In the genomic region with DNA sequence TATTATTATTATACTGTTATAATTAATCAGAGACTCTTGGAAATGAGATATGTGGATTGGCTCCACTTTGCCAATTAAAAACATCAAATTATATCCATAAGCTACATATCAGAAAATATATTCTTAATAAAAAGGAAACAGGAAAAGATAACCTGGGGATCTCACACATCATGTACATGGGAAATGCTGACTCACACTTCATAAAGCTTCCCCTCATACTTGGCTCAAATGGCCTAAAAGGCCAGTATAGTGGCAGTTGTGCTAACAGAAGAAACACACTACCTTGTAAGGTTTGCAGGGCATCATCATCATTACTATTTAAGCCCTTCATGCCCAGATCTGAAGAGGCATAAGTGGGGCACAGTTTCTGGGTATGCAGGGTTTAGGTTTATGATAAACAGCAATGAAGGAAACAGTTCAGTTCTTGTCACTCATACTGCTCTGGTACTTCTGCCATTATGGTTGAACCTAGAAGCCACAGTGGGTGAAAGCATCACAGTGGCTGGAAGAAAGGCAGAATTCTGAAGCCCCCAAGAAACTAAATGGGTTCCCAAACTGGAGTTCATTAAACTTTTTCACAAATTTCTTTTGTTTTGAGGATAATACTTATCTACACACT, we compare ENCODE assay signal across 23 cellular contexts.
DNase-seq lines count a peak whose midpoint lies in the region; ATAC-seq and TF ChIP-seq lines count a peak whose summit lies in the region.
"Had no signal": no experiment of that assay in that cellular context is flagged by ENCODE, and none has a peak within 500 bp of the region (broad histone marks: within the 10 kb centered on the region; RNA-seq: fewer than 3 reads in every experiment).

No MANE protein-coding gene starts in this region.

- H3K9me3 Mint-ChIP-seq in activated T-helper 2 cell treated with anti-CD3 and anti-CD28 coated beads, Interferon-gamma antibody, Interleukin-2, Interleukin-4, amounts not matched to agents 10 μg/mL and 5 μg/mL and 100 μg/mL, durations not matched to agents 14 hours and 24 hours and 36 hours, result no peaks in the 10 kb centered on the region

- no peaks in the 10 kb centered on the region for H3K27me3 ChIP-seq in ACC112 (ENCODE audit: insufficient read depth, low read length)
- H3K27me3 ChIP-seq in GM23248 (replicated peaks; ENCODE audit: insufficient read depth), result no peaks in the 10 kb centered on the region
- H3K27me3 ChIP-seq: gastrocnemius medialis, right atrium auricular region had no signal

- H3K9me2 ChIP-seq in GM23248 (ENCODE audit: insufficient read depth), result no peaks in the 10 kb centered on the region

- no peak overlapping the region for H3K4me2 ChIP-seq in GM23248 (ENCODE audit: unreplicated experiment)

- H3K27me3 Mint-ChIP-seq in activated T-helper 2 cell treated with anti-CD3 and anti-CD28 coated beads, Interferon-gamma antibody, Interleukin-2, Interleukin-4, amounts not matched to agents 10 μg/mL and 5 μg/mL and 100 μg/mL, durations not matched to agents 14 hours and 24 hours and 36 hours (ENCODE audit: low read depth), result no peaks in the 10 kb centered on the region

- TF ChIP-seq CTCF in epithelial cell of esophagus (IDR thresholded peaks at IDR 0.05; ENCODE audit: insufficient read depth, low read depth, low read length, missing control alignments), result no peak

- no peaks in the 10 kb centered on the region for H3K9me3 ChIP-seq in GM23248 (ENCODE audit: low read depth)
- H3K9me3 ChIP-seq: Caco-2, gastrocnemius medialis, right atrium auricular region had no signal

- H3K27ac Mint-ChIP-seq in activated T-helper 2 cell treated with anti-CD3 and anti-CD28 coated beads, Interferon-gamma antibody, Interleukin-2, Interleukin-4, amounts not matched to agents 10 μg/mL and 5 μg/mL and 100 μg/mL, durations not matched to agents 14 hours and 24 hours and 36 hours, result peak overlapping the region; percentile 58

- peak; percentile 10 for DNase-seq in GM23248
- DNase-seq in activated T-helper 2 cell treated with anti-CD3 and anti-CD28 coated beads, Interferon-gamma antibody, Interleukin-2, Interleukin-4, amounts not matched to agents 10 μg/mL and 5 μg/mL and 100 μg/mL, durations not matched to agents 14 hours and 24 hours and 36 hours (ENCODE audit: low spot score), result no peak
- peak; percentile 9 for DNase-seq in epithelial cell of esophagus (ENCODE audit: low read depth)
- DNase-seq in foreskin melanocyte, result no peak
- no peak for DNase-seq in NCI-H774 (lab: John Stamatoyannopoulos, UW)
- DNase-seq: activated CD4-positive, CD25-positive, alpha-beta regulatory T cell treated with anti-CD3 and anti-CD28 coated beads, Interleukin-2, amount 50 U/mL, for 72 hours; activated CD8-positive, alpha-beta memory T cell treated with anti-CD3 and anti-CD28 coated beads for 24 hours; activated naive CD4-positive, alpha-beta T cell; C1 segment of cervical spinal cord; Caco-2; DMS79 treated with DMSO at 0.1 percent for 48 hours; effector memory CD4-positive, alpha-beta T cell; gastrocnemius medialis; NCI-H446; stimulated activated CD4-positive, alpha-beta T cell treated with anti-CD3 and anti-CD28 coated beads, Interleukin-2, amount 100 ng/mL, for 24 hours; T-helper 1 cell; trophoblast cell had no signal

- H3F3A ChIP-seq in GM23248 (ENCODE audit: insufficient read depth), result no peaks in the 10 kb centered on the region

- H3K36me3 Mint-ChIP-seq in activated T-helper 2 cell treated with anti-CD3 and anti-CD28 coated beads, Interferon-gamma antibody, Interleukin-2, Interleukin-4, amounts not matched to agents 10 μg/mL and 5 μg/mL and 100 μg/mL, durations not matched to agents 14 hours and 24 hours and 36 hours (ENCODE audit: low read depth), result peaks cover 17% of the 10 kb centered on the region

- no peaks in the 10 kb centered on the region for H3K79me2 ChIP-seq in ACC112 (ENCODE audit: control insufficient read depth, insufficient read depth, low read length, unreplicated experiment)
- H3K79me2 ChIP-seq in GM23248 (ENCODE audit: insufficient read depth), result no peaks in the 10 kb centered on the region
- H3K79me2 ChIP-seq: parathyroid adenoma had no signal

- no peaks in the 10 kb centered on the region for H4K20me1 ChIP-seq in GM23248 (ENCODE audit: insufficient read depth)

- no peak for ATAC-seq in GM19397 (IDR thresholded peaks at IDR 0.05; ENCODE audit: unreplicated experiment)
- ATAC-seq: gastrocnemius medialis had no signal

- no peak overlapping the region for H3K9ac ChIP-seq in GM23248
- H3K9ac ChIP-seq: parathyroid adenoma had no signal

- H3K27ac ChIP-seq in ACC112 (ENCODE audit: low read depth, low read length), result no peak overlapping the region
- H3K27ac ChIP-seq in GM23248, result no peak overlapping the region
- H3K27ac ChIP-seq: gastrocnemius medialis, HL-60, parathyroid adenoma, right atrium auricular region had no signal

- H2AFZ ChIP-seq in ACC112 (ENCODE audit: low read length, unreplicated experiment) (peak overlapping the region; percentile 72), GM23248 (no peak overlapping the region)
- H2AFZ ChIP-seq: parathyroid adenoma had no signal

- H3K4me3 ChIP-seq in ACC112 (ENCODE audit: low read depth, low read length), result no peak overlapping the region
- H3K4me3 ChIP-seq in GM23248, result no peak overlapping the region
- no peak overlapping the region for H3K4me3 ChIP-seq in epithelial cell of esophagus (ENCODE audit: low read length)
- H3K4me3 ChIP-seq: gastrocnemius medialis, lung, right atrium auricular region had no signal

- H3K4me3 Mint-ChIP-seq in activated T-helper 2 cell treated with anti-CD3 and anti-CD28 coated beads, Interferon-gamma antibody, Interleukin-2, Interleukin-4, amounts not matched to agents 10 μg/mL and 5 μg/mL and 100 μg/mL, durations not matched to agents 14 hours and 24 hours and 36 hours (ENCODE audit: low read depth), result no peak overlapping the region

- no peaks in the 10 kb centered on the region for H3K36me3 ChIP-seq in ACC112 (ENCODE audit: insufficient read depth, low read length)
- H3K36me3 ChIP-seq in GM23248 (ENCODE audit: low read depth), result no peaks in the 10 kb centered on the region
- H3K36me3 ChIP-seq: right atrium auricular region had no signal

- H3K4me1 ChIP-seq in ACC112 (ENCODE audit: control insufficient read depth, insufficient read depth, low read length, unreplicated experiment) (peaks cover 6% of the 10 kb centered on the region), GM23248 (ENCODE audit: insufficient read depth) (no peaks in the 10 kb centered on the region)
- H3K4me1 ChIP-seq: gastrocnemius medialis, parathyroid adenoma, right atrium auricular region had no signal

- intact Hi-C loops in activated T-helper 2 cell treated with anti-CD3 and anti-CD28 coated beads, Interferon-gamma antibody, Interleukin-2, Interleukin-4, amounts not matched to agents 10 μg/mL and 5 μg/mL and 100 μg/mL, durations not matched to agents 14 hours and 24 hours and 36 hours (cut with micrococcal nuclease), result no loop called here

- H3K4me1 Mint-ChIP-seq in activated T-helper 2 cell treated with anti-CD3 and anti-CD28 coated beads, Interferon-gamma antibody, Interleukin-2, Interleukin-4, amounts not matched to agents 10 μg/mL and 5 μg/mL and 100 μg/mL, durations not matched to agents 14 hours and 24 hours and 36 hours (ENCODE audit: low read depth), result peaks cover 16% of the 10 kb centered on the region

- in situ Hi-C loops in GM23248 (cut with MboI), result no loop called here

Comparison
In these comparisons a context has a peak if more than half of its experiments do, and no peak if none do; other contexts are left out.
1. DNase-seq: peak in GM23248 (single experiment) and epithelial cell of esophagus (single experiment); none in activated T-helper 2 cell treated with anti-CD3 and anti-CD28 coated beads, Interferon-gamma antibody, Interleukin-2, Interleukin-4, amounts not matched to agents 10 μg/mL and 5 μg/mL and 100 μg/mL, durations not matched to agents 14 hours and 24 hours and 36 hours (single experiment), foreskin melanocyte (single experiment) and NCI-H774 (single experiment).